15 cellular contexts compared by ENCODE assay signal in genomic region chr1:2451744-2452582, GRCh38. TPM values are rescaled to one million over a fixed set of nuclear protein-coding genes. Genes with fewer than 3 reads are reported as not detected.
DNase-seq lines count a peak whose midpoint lies in the region; ATAC-seq, FAIRE-seq and TF ChIP-seq lines count a peak whose summit lies in the region.
"Had no signal": no experiment of that assay in that cellular context is flagged by ENCODE, and none has a peak within 500 bp of the region (broad histone marks: within the 10 kb centered on the region; RNA-seq: fewer than 3 reads in every experiment).

No MANE protein-coding gene starts in this region.

- CTCF ChIA-PET in activated CD8-positive, alpha-beta T cell treated with anti-CD3 and anti-CD28 coated beads for 36 hours (lab: Charles Lee): no interaction called here
- CTCF ChIA-PET in activated CD8-positive, alpha-beta T cell treated with anti-CD3 and anti-CD28 coated beads, Interleukin-2, amount 10 ng/mL, durations not matched to agents 7 days and 5 days (lab: Charles Lee): no interaction called here
- CTCF ChIA-PET in SK-N-SH (lab: Yijun Ruan, JAX): interaction anchor here (1.4 kb wide), 1 partner anchor 95 kb away, joined by 6 read pairs; no protein-coding TSS in a partner anchor

- no peaks in the 10 kb centered on the region for H3K36me3 Mint-ChIP-seq in activated CD8-positive, alpha-beta T cell treated with anti-CD3 and anti-CD28 coated beads for 36 hours (ENCODE audit: low read depth)
- no peaks in the 10 kb centered on the region for H3K36me3 Mint-ChIP-seq in activated CD8-positive, alpha-beta T cell treated with anti-CD3 and anti-CD28 coated beads, Interleukin-2, amount 10 ng/mL, durations not matched to agents 7 days and 5 days (ENCODE audit: low read depth)
- H3K36me3 Mint-ChIP-seq in T-helper 17 cell (ENCODE audit: low read depth): no peaks in the 10 kb centered on the region
- H3K36me3 Mint-ChIP-seq: T-cell had no signal

- H3K9me2 ChIP-seq in SK-N-SH: no peaks in the 10 kb centered on the region

- no peaks in the 10 kb centered on the region for H4K20me1 ChIP-seq in SK-N-SH (ENCODE audit: insufficient read depth)

- peak overlapping the region; percentile 55; the same call in 1 of the 2 replicates for H3K4me2 ChIP-seq in SK-N-SH

- no peak for TF ChIP-seq RAD21 in SK-N-SH (IDR thresholded peaks at IDR 0.05; ENCODE audit: low read length)

- peak; percentile 42 for ATAC-seq in activated CD8-positive, alpha-beta T cell treated with anti-CD3 and anti-CD28 coated beads for 36 hours
- no peak for ATAC-seq in activated CD8-positive, alpha-beta T cell treated with anti-CD3 and anti-CD28 coated beads, Interleukin-2, amount 10 ng/mL, durations not matched to agents 7 days and 5 days
- no peak for ATAC-seq in T-helper 17 cell
- ATAC-seq: T-cell had no signal

- TF ChIP-seq EP300 in SK-N-SH (IDR thresholded peaks at IDR 0.05; ENCODE audit: borderline replicate concordance in 1 of 2, low read depth in 1 of 2, low read length in 1 of 2): peak in 1 of 2 experiments; percentile 26; a peak in 1 of 4 replicates

- H3K9ac ChIP-seq in SK-N-SH: peak overlapping the region; percentile 44; the same call in 1 of the 2 replicates

- no peaks in the 10 kb centered on the region for H3K36me3 ChIP-seq in SK-N-SH (replicated peaks in 1 of 2; ENCODE audit: control insufficient read depth in 1 of 2, insufficient read depth in 2 of 2, low read length in 1 of 2)
- H3K36me3 ChIP-seq: upper lobe of left lung had no signal

- H3K4me3 Mint-ChIP-seq in activated CD8-positive, alpha-beta T cell treated with anti-CD3 and anti-CD28 coated beads for 36 hours: no peak overlapping the region
- H3K4me3 Mint-ChIP-seq in activated CD8-positive, alpha-beta T cell treated with anti-CD3 and anti-CD28 coated beads, Interleukin-2, amount 10 ng/mL, durations not matched to agents 7 days and 5 days: no peak overlapping the region
- no peak overlapping the region for H3K4me3 Mint-ChIP-seq in T-helper 17 cell
- H3K4me3 Mint-ChIP-seq: activated T-cell treated with anti-CD3 and anti-CD28 coated beads, Interleukin-2, amount 50 U/mL, for 4 hours; T-cell had no signal

- no peak overlapping the region for H3K27ac Mint-ChIP-seq in activated CD8-positive, alpha-beta T cell treated with anti-CD3 and anti-CD28 coated beads for 36 hours
- no peak overlapping the region for H3K27ac Mint-ChIP-seq in activated CD8-positive, alpha-beta T cell treated with anti-CD3 and anti-CD28 coated beads, Interleukin-2, amount 10 ng/mL, durations not matched to agents 7 days and 5 days
- H3K27ac Mint-ChIP-seq in T-helper 17 cell: no peak overlapping the region
- H3K27ac Mint-ChIP-seq: T-cell had no signal

- no peaks in the 10 kb centered on the region for H3F3A ChIP-seq in SK-N-SH (replicated peaks; ENCODE audit: insufficient read depth)

- H3K79me2 ChIP-seq in SK-N-SH (ENCODE audit: insufficient read depth): no peaks in the 10 kb centered on the region

- peak; percentile 14 for DNase-seq in activated CD8-positive, alpha-beta T cell treated with anti-CD3 and anti-CD28 coated beads for 36 hours
- DNase-seq in activated CD8-positive, alpha-beta T cell treated with anti-CD3 and anti-CD28 coated beads, Interleukin-2, amount 10 ng/mL, durations not matched to agents 7 days and 5 days: no peak
- DNase-seq in SK-N-SH (no peak), fibroblast of the aortic adventitia (ENCODE audit: low read depth) (peak; percentile 37), urothelium cell line (ENCODE audit: low spot score) (peak; percentile 81), KBM-7 (no peak), cerebellar nuclear complex (lab: John Stamatoyannopoulos, UW) (no peak), T-helper 17 cell (no peak)
- DNase-seq: activated T-cell treated with anti-CD3 and anti-CD28 coated beads, Interleukin-2, amount 50 U/mL, for 4 hours; NCI-H2081 treated with DMSO at 0.1 percent for 48 hours; stimulated activated CD4-positive, alpha-beta T cell treated with anti-CD3 and anti-CD28 coated beads, Interleukin-2, amount 100 ng/mL, for 24 hours; T-cell; upper lobe of left lung had no signal

- H2AFZ ChIP-seq in SK-N-SH (ENCODE audit: low read depth): peak overlapping the region; percentile 41; the same call in 1 of the 2 replicates

- no peak for TF ChIP-seq CTCF in activated CD8-positive, alpha-beta T cell treated with anti-CD3 and anti-CD28 coated beads for 36 hours (IDR thresholded peaks at IDR 0.05)
- TF ChIP-seq CTCF in SK-N-SH (IDR thresholded peaks at IDR 0.05) (no peak), fibroblast of the aortic adventitia (IDR thresholded peaks at IDR 0.05; ENCODE audit: insufficient read depth, low read length) (no peak)

- H3K9me3 ChIP-seq in SK-N-SH (no peaks in the 10 kb centered on the region), T-helper 17 cell (ENCODE audit: control insufficient read depth, low read length, poor library complexity, severe bottlenecking) (no peaks in the 10 kb centered on the region)
- H3K9me3 ChIP-seq: upper lobe of left lung had no signal

- POLR2A ChIA-PET in activated CD8-positive, alpha-beta T cell treated with anti-CD3 and anti-CD28 coated beads for 36 hours (lab: Charles Lee): no interaction called here
- POLR2A ChIA-PET in activated CD8-positive, alpha-beta T cell treated with anti-CD3 and anti-CD28 coated beads, Interleukin-2, amount 10 ng/mL, durations not matched to agents 7 days and 5 days (lab: Charles Lee): no interaction called here
- POLR2A ChIA-PET in SK-N-SH (lab: Yijun Ruan, JAX): interaction anchor here (0.7 to 0.8 kb wide), 2 partner anchors 10 to 75 kb away, joined by 3 read pairs; partner anchors contain the start of gene PANK4

- intact Hi-C loops in activated CD8-positive, alpha-beta T cell treated with anti-CD3 and anti-CD28 coated beads for 36 hours (cut with micrococcal nuclease): no loop called here

- 0% methylated on average over 1 of the region's 36 CpGs for WGBS in SK-N-SH (ENCODE audit: low lambda C conversion rate)

- peak overlapping the region in 1 of 2 experiments; percentile 64; a peak in 2 of 4 replicates for H3K27ac ChIP-seq in SK-N-SH (ENCODE audit: low read depth in 2 of 2, low read length in 1 of 2)
- H3K27ac ChIP-seq: C4-2B, upper lobe of left lung had no signal

- in situ Hi-C loops in KBM-7 (cut with MboI; ENCODE audit: low pct_unique_long_range_greater_than_20kb, low sequenced_read_pairs): loop anchor here (25.0 kb wide), 1 partner anchor 335 kb away; no protein-coding TSS in a partner anchor

- no peaks in the 10 kb centered on the region for H3K4me1 Mint-ChIP-seq in activated CD8-positive, alpha-beta T cell treated with anti-CD3 and anti-CD28 coated beads for 36 hours (ENCODE audit: low read depth)
- no peaks in the 10 kb centered on the region for H3K4me1 Mint-ChIP-seq in activated CD8-positive, alpha-beta T cell treated with anti-CD3 and anti-CD28 coated beads, Interleukin-2, amount 10 ng/mL, durations not matched to agents 7 days and 5 days (ENCODE audit: low read depth)
- H3K4me1 Mint-ChIP-seq in T-helper 17 cell: peaks cover 3% of the 10 kb centered on the region
- H3K4me1 Mint-ChIP-seq: T-cell had no signal

- H3K4me3 ChIP-seq in SK-N-SH (ENCODE audit: low read depth in 2 of 2, low read length in 1 of 2) (no peak overlapping the region), fibroblast of the aortic adventitia (ENCODE audit: low read depth, low read length) (no peak overlapping the region)
- H3K4me3 ChIP-seq: upper lobe of left lung had no signal

- H3K27me3 ChIP-seq in SK-N-SH (ENCODE audit: insufficient read depth): no peaks in the 10 kb centered on the region

- H3K9me3 Mint-ChIP-seq in activated CD8-positive, alpha-beta T cell treated with anti-CD3 and anti-CD28 coated beads for 36 hours: no peaks in the 10 kb centered on the region
- no peaks in the 10 kb centered on the region for H3K9me3 Mint-ChIP-seq in activated CD8-positive, alpha-beta T cell treated with anti-CD3 and anti-CD28 coated beads, Interleukin-2, amount 10 ng/mL, durations not matched to agents 7 days and 5 days (ENCODE audit: insufficient read depth)
- H3K9me3 Mint-ChIP-seq: activated T-cell treated with anti-CD3 and anti-CD28 coated beads, Interleukin-2, amount 50 U/mL, for 4 hours; T-cell had no signal

- no peaks in the 10 kb centered on the region for H3K27me3 Mint-ChIP-seq in activated CD8-positive, alpha-beta T cell treated with anti-CD3 and anti-CD28 coated beads for 36 hours
- H3K27me3 Mint-ChIP-seq in activated CD8-positive, alpha-beta T cell treated with anti-CD3 and anti-CD28 coated beads, Interleukin-2, amount 10 ng/mL, durations not matched to agents 7 days and 5 days (ENCODE audit: low read depth): peaks cover 2% of the 10 kb centered on the region
- no peaks in the 10 kb centered on the region for H3K27me3 Mint-ChIP-seq in T-helper 17 cell
- H3K27me3 Mint-ChIP-seq: T-cell had no signal

- H3K4me1 ChIP-seq in SK-N-SH (ENCODE audit: control insufficient read depth in 1 of 2, insufficient read depth in 2 of 2, low read depth in 1 of 2, low read length in 1 of 2): peaks cover 0 to 14% of the 10 kb centered on the region in 2 experiments; a peak in 1 of 4 replicates
- H3K4me1 ChIP-seq: upper lobe of left lung had no signal

- FAIRE-seq in urothelium cell line (lab: Jason Lieb, UNC): peak; percentile 53
- FAIRE-seq: endometrium had no signal

TF ChIP-seq in SK-N-SH, 30 proteins besides CTCF, POLR2A, EP300 and RAD21 (continues in another document):
- TF ChIP-seq MAX (IDR thresholded peaks at IDR 0.05; ENCODE audit: low read depth) (peak; percentile 63; the same call in 1 of the 2 replicates), NRF1 (IDR thresholded peaks at IDR 0.05; ENCODE audit: low read depth, low read length) (no peak)

RNA-seq across cellular contexts. Expression of gene PLCH2, which starts 24.1 kb away (rescaled TPM):
- total RNA-seq in activated CD8-positive, alpha-beta T cell treated with anti-CD3 and anti-CD28 coated beads for 36 hours: 1 to 10 TPM; 2.9 to 6.0 TPM
- 10 to 100 TPM in 1 of 2 experiments, 1 to 10 TPM in 1; 9.8 to 11.8 TPM for total RNA-seq in activated CD8-positive, alpha-beta T cell treated with anti-CD3 and anti-CD28 coated beads, Interleukin-2, amount 10 ng/mL, durations not matched to agents 7 days and 5 days
- 0.08 and 0.18 TPM in 2 replicates for polyA plus RNA-seq in SK-N-SH (2012; rRNA removed)
- polyA plus RNA-seq in SK-N-SH (2012; cell fraction: cytosol; rRNA removed): 0.06 and 0.16 TPM in 2 replicates
- 0.68 and 0.74 TPM in 2 replicates for polyA plus RNA-seq in SK-N-SH (2012; cell fraction: nucleus; rRNA removed)
- 0.81 TPM in 1 of 2 replicates, not detected in the other for total RNA-seq in fibroblast of the aortic adventitia (ENCODE audit: low replicate concordance)
- total RNA-seq in T-helper 17 cell: 10 to 100 TPM; 30.0 to 39.3 TPM

RNA-seq across cellular contexts. Expression of gene PEX10, which starts 39.6 kb away (rescaled TPM):
- total RNA-seq in activated CD8-positive, alpha-beta T cell treated with anti-CD3 and anti-CD28 coated beads for 36 hours: 10 to 100 TPM; 17.1 to 19.0 TPM
- 10 to 100 TPM; 10.3 to 12.3 TPM for total RNA-seq in activated CD8-positive, alpha-beta T cell treated with anti-CD3 and anti-CD28 coated beads, Interleukin-2, amount 10 ng/mL, durations not matched to agents 7 days and 5 days
- polyA plus RNA-seq in SK-N-SH (2012; rRNA removed): 25.7 and 28.6 TPM in 2 replicates
- 15.1 and 21.5 TPM in 2 replicates for polyA plus RNA-seq in SK-N-SH (2012; cell fraction: cytosol; rRNA removed)
- 36.3 and 37.8 TPM in 2 replicates for polyA plus RNA-seq in SK-N-SH (2012; cell fraction: nucleus; rRNA removed)
- 12.8 and 24.9 TPM in 2 replicates for total RNA-seq in fibroblast of the aortic adventitia (ENCODE audit: low replicate concordance)
- 1 to 10 TPM; 7.3 to 8.3 TPM for total RNA-seq in T-helper 17 cell

Comparison
In these comparisons a context has a peak if more than half of its experiments do, and no peak if none do; other contexts are left out.
1. DNase-seq: peak in activated CD8-positive, alpha-beta T cell treated with anti-CD3 and anti-CD28 coated beads for 36 hours (single experiment), fibroblast of the aortic adventitia (single experiment) and urothelium cell line (single experiment); none in activated CD8-positive, alpha-beta T cell treated with anti-CD3 and anti-CD28 coated beads, Interleukin-2, amount 10 ng/mL, durations not matched to agents 7 days and 5 days (single experiment), SK-N-SH (single experiment), KBM-7 (single experiment), cerebellar nuclear complex (0 of 2) and T-helper 17 cell (0 of 3).